In genomic region chr1:20702416-20702815, GRCh38 we compare ENCODE assay signal across 11 cellular contexts. TPM values are rescaled to one million over a fixed set of nuclear protein-coding genes. Genes with fewer than 3 reads are reported as not detected.
DNase-seq lines count a peak whose midpoint lies in the region; ATAC-seq and TF ChIP-seq lines count a peak whose summit lies in the region.
"Had no signal": no experiment of that assay in that cellular context is flagged by ENCODE, and none has a peak within 500 bp of the region (broad histone marks: within the 10 kb centered on the region; RNA-seq: fewer than 3 reads in every experiment).

No MANE protein-coding gene starts in this region.

- no peak overlapping the region for H2AFZ ChIP-seq in MM.1S (ENCODE audit: low read length)
- no peak overlapping the region for H2AFZ ChIP-seq in neural progenitor cell (replicated peaks)

- H3K4me2 ChIP-seq in MM.1S (ENCODE audit: low read depth, low read length) (no peak overlapping the region), neural progenitor cell (no peak overlapping the region)

- H3K9me3 Mint-ChIP-seq in chondrocyte (ENCODE audit: low read depth), result no peaks in the 10 kb centered on the region
- no peaks in the 10 kb centered on the region for H3K9me3 Mint-ChIP-seq in neural progenitor cell

- H3K9me2 ChIP-seq in MM.1S (replicated peaks; ENCODE audit: insufficient read depth, low read length), result no peaks in the 10 kb centered on the region

- H4K20me1 ChIP-seq in MM.1S (ENCODE audit: insufficient read depth, low read length) (no peaks in the 10 kb centered on the region), neural progenitor cell (ENCODE audit: low read depth) (no peaks in the 10 kb centered on the region)

- no peaks in the 10 kb centered on the region for H3K79me2 ChIP-seq in MM.1S (ENCODE audit: low read length)
- no peaks in the 10 kb centered on the region for H3K79me2 ChIP-seq in neural progenitor cell (ENCODE audit: low read depth)

- H3K27me3 ChIP-seq in MM.1S (replicated peaks; ENCODE audit: insufficient read depth, low read length) (peaks cover 74% of the 10 kb centered on the region), neural progenitor cell (no peaks in the 10 kb centered on the region)
- H3K27me3 ChIP-seq: MG63 had no signal

- H3K9ac ChIP-seq in MM.1S (ENCODE audit: low read length) (no peak overlapping the region), neural progenitor cell (no peak overlapping the region)

- H3K27ac ChIP-seq in MM.1S (ENCODE audit: low read length) (no peak overlapping the region), neural progenitor cell (no peak overlapping the region)
- H3K27ac ChIP-seq: prostate gland had no signal

- H3K27me3 Mint-ChIP-seq in chondrocyte (ENCODE audit: low read depth) (no peaks in the 10 kb centered on the region), neural progenitor cell (ENCODE audit: insufficient read depth, low read depth) (peaks cover 11% of the 10 kb centered on the region)

- H3K9me3 ChIP-seq in MM.1S (replicated peaks; ENCODE audit: insufficient read depth, low read length) (no peaks in the 10 kb centered on the region), neural progenitor cell (ENCODE audit: low read depth) (no peaks in the 10 kb centered on the region)
- H3K9me3 ChIP-seq: MG63, prostate gland had no signal

- H3K36me3 Mint-ChIP-seq in chondrocyte (ENCODE audit: low read depth) (no peaks in the 10 kb centered on the region), neural progenitor cell (no peaks in the 10 kb centered on the region)

- TF ChIP-seq CTCF in MM.1S (IDR thresholded peaks at IDR 0.05; ENCODE audit: low read length) (peak; percentile 17; the same call in 1 of the 2 replicates), chondrocyte (IDR thresholded peaks at IDR 0.05) (peak; percentile 54), neural progenitor cell (IDR thresholded peaks at IDR 0.05) (peak; percentile 28)

- H3K36me3 ChIP-seq in MM.1S (replicated peaks; ENCODE audit: insufficient read depth, low read length), result no peaks in the 10 kb centered on the region
- no peaks in the 10 kb centered on the region for H3K36me3 ChIP-seq in neural progenitor cell
- H3K36me3 ChIP-seq: MG63, prostate gland had no signal

- no peaks in the 10 kb centered on the region for H3F3A ChIP-seq in MM.1S (ENCODE audit: insufficient read depth, low read length)
- peaks cover 5% of the 10 kb centered on the region for H3F3A ChIP-seq in neural progenitor cell (ENCODE audit: low read depth)

- H3K4me1 ChIP-seq in MM.1S (ENCODE audit: low read length) (no peaks in the 10 kb centered on the region), neural progenitor cell (peaks cover under 1% of the 10 kb centered on the region)
- H3K4me1 ChIP-seq: prostate gland had no signal

- H3K4me3 ChIP-seq in MM.1S (ENCODE audit: low read length) (no peak overlapping the region), neural progenitor cell (no peak overlapping the region)
- H3K4me3 ChIP-seq: MG63, prostate gland had no signal

- H3K27ac Mint-ChIP-seq in chondrocyte (ENCODE audit: unreplicated experiment) (no peak overlapping the region), neural progenitor cell (no peak overlapping the region)

- ATAC-seq in GM18868 (IDR thresholded peaks at IDR 0.05; ENCODE audit: unreplicated experiment), result no peak

- DNase-seq in DMS53 (lab: John Stamatoyannopoulos, UW) (peak; percentile 30), DMS53 treated with DMSO at 0.1 percent for 48 hours (lab: John Stamatoyannopoulos, UW; ENCODE audit: unreplicated experiment) (no peak), MM.1S (no peak), chondrocyte (ENCODE audit: low spot score) (no peak), neural progenitor cell (ENCODE audit: low spot score) (peak; percentile 24), SIG-M5 (lab: John Stamatoyannopoulos, UW) (no peak), NCI-H1436 (lab: John Stamatoyannopoulos, UW) (no peak)
- DNase-seq: activated CD4-positive, alpha-beta T cell treated with anti-CD3 and anti-CD28 coated beads for 48 hours; MG63 had no signal

- peaks cover 11% of the 10 kb centered on the region for H3K4me1 Mint-ChIP-seq in chondrocyte (ENCODE audit: low read depth)
- peaks cover 20% of the 10 kb centered on the region for H3K4me1 Mint-ChIP-seq in neural progenitor cell

- H3K4me3 Mint-ChIP-seq in chondrocyte (ENCODE audit: unreplicated experiment) (no peak overlapping the region), neural progenitor cell (no peak overlapping the region)

RNA-seq across cellular contexts. Expression of gene KIF17, which starts 15.4 kb away (rescaled TPM):
- total RNA-seq in chondrocyte (0.51 to 1.3 TPM (median 0.95 TPM) in 3 replicates), neural progenitor cell (ENCODE audit: low replicate concordance) (2.2 and 4.0 TPM in 2 replicates)

RNA-seq across cellular contexts. Expression of gene SH2D5, which starts 30.1 kb away (rescaled TPM):
- total RNA-seq in chondrocyte, result 0.15 to 1.1 TPM (median 0.75 TPM) in 3 replicates
- 5.1 and 7.7 TPM in 2 replicates for total RNA-seq in neural progenitor cell (ENCODE audit: low replicate concordance)

RNA-seq across cellular contexts. Expression of gene DDOST, which starts 41.2 kb away (rescaled TPM):
- 214 to 232 TPM (median 223 TPM) in 3 replicates for total RNA-seq in chondrocyte
- 151 and 234 TPM in 2 replicates for total RNA-seq in neural progenitor cell (ENCODE audit: low replicate concordance)

Comparison
In these comparisons a context has a peak if more than half of its experiments do, and no peak if none do; other contexts are left out.
1. DNase-seq: peak in DMS53 (single experiment) and neural progenitor cell (single experiment); none in DMS53 treated with DMSO at 0.1 percent for 48 hours (single experiment), MM.1S (single experiment), chondrocyte (single experiment), SIG-M5 (single experiment) and NCI-H1436 (single experiment).
2. Peak in every context shown above with its lines, with median percentiles within 50 percentile points of each other: CTCF ChIP-seq.